Comparison of ENCODE assay signal across 18 cellular contexts in the genomic region with DNA sequence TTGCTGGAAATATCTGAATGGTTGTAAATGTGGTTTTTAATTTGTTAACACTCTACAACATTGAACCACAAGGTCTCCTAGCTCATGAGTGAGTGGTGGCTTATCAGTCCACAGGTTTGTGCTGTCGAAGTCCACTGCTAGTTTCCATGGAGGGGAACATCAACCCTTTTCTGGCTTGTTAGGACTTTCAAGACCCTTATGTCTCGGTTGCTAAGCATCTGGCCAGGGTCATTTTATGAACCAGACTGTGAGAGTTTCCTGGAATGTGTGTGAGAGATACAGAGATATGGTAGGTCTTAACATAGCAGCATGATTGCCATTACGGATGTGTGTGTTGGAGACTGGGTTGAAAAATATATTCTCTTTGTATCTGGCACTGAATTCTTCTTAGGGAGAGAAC. TPM values are rescaled to one million over a fixed set of nuclear protein-coding genes. Genes with fewer than 3 reads are reported as not detected.
A peak's percentile ranks its signal among the peaks of the same experiment; 100 is the strongest.
DNase-seq lines count a peak whose midpoint lies in the region; ATAC-seq, FAIRE-seq and TF ChIP-seq lines count a peak whose summit lies in the region.
"Had no signal": no experiment of that assay in that cellular context is flagged by ENCODE, and none has a peak within 500 bp of the region (broad histone marks: within the 10 kb centered on the region; RNA-seq: fewer than 3 reads in every experiment).

No MANE protein-coding gene starts in this region.

- H3K9me3 ChIP-seq in sigmoid colon: no peaks in the 10 kb centered on the region
- H3K9me3 ChIP-seq: A549 had no signal

- H3K36me3 ChIP-seq in brain microvascular endothelial cell (replicated peaks): no peaks in the 10 kb centered on the region
- H3K36me3 ChIP-seq in mesendoderm (ENCODE audit: control insufficient read depth, insufficient read depth, low read length): no peaks in the 10 kb centered on the region
- no peaks in the 10 kb centered on the region for H3K36me3 ChIP-seq in sigmoid colon

- H3K4me1 ChIP-seq in mesendoderm (ENCODE audit: control insufficient read depth, low read depth, low read length) (peaks cover 2% of the 10 kb centered on the region), sigmoid colon (peaks cover 0 to 38% (median 31%) of the 10 kb centered on the region in 4 donors)
- H3K4me1 ChIP-seq: A549 had no signal

- no peak overlapping the region for H3K4me2 ChIP-seq in mesendoderm (ENCODE audit: low read length)
- H3K4me2 ChIP-seq: A549 had no signal

- no peak overlapping the region for H2AK5ac ChIP-seq in mesendoderm (ENCODE audit: low read length)

- H3K27ac ChIP-seq in brain microvascular endothelial cell: no peak overlapping the region
- no peak overlapping the region for H3K27ac ChIP-seq in mesendoderm (ENCODE audit: low read depth, low read length)
- H3K27ac ChIP-seq in sigmoid colon: no peak overlapping the region
- H3K27ac ChIP-seq: A549 had no signal

- H3K79me1 ChIP-seq in mesendoderm (ENCODE audit: low read length): no peaks in the 10 kb centered on the region

- no peak overlapping the region for H3K4ac ChIP-seq in mesendoderm (ENCODE audit: low read depth, low read length)

- no peak overlapping the region for H3K18ac ChIP-seq in mesendoderm (ENCODE audit: low read length)

- no peaks in the 10 kb centered on the region for H3K27me3 ChIP-seq in brain microvascular endothelial cell (replicated peaks)
- no peaks in the 10 kb centered on the region for H3K27me3 ChIP-seq in mesendoderm (ENCODE audit: insufficient read depth, low read length, poor library complexity)
- no peaks in the 10 kb centered on the region for H3K27me3 ChIP-seq in sigmoid colon

- peak; percentile 21 for FAIRE-seq in GM18507 (lab: Jason Lieb, UNC)
- FAIRE-seq: A549, GM12892 had no signal

- intact Hi-C loops in sigmoid colon (cut with DNase I): no loop called here

- no peak for ATAC-seq in HG03457 (IDR thresholded peaks at IDR 0.05; ENCODE audit: unreplicated experiment)
- ATAC-seq: A549; CD8-positive, alpha-beta T cell had no signal

- no peak overlapping the region for H4K8ac ChIP-seq in mesendoderm (ENCODE audit: low read depth, low read length)

- H2BK120ac ChIP-seq in mesendoderm (ENCODE audit: low read depth, low read length): no peak overlapping the region

- TF ChIP-seq EP300 in sigmoid colon (IDR thresholded peaks at IDR 0.05): no peak

- no peak overlapping the region for H2BK15ac ChIP-seq in mesendoderm (replicated peaks; ENCODE audit: low read depth)

- no peak for TF ChIP-seq POLR2A in sigmoid colon (IDR thresholded peaks at IDR 0.05)

- no peak for TF ChIP-seq CTCF in brain microvascular endothelial cell (IDR thresholded peaks at IDR 0.05; ENCODE audit: low read depth, low read length, missing control alignments)
- no peak for TF ChIP-seq CTCF in sigmoid colon (IDR thresholded peaks at IDR 0.05)

- no peak overlapping the region for H3K56ac ChIP-seq in mesendoderm (ENCODE audit: low read length)

- H3K4me3 ChIP-seq in brain microvascular endothelial cell (ENCODE audit: low read depth, low read length): no peak overlapping the region
- H3K4me3 ChIP-seq in mesendoderm (ENCODE audit: low read length): no peak overlapping the region
- no peak overlapping the region for H3K4me3 ChIP-seq in sigmoid colon
- H3K4me3 ChIP-seq: A549 had no signal

- H4K5ac ChIP-seq in mesendoderm (ENCODE audit: low read length): no peak overlapping the region

- no peak overlapping the region for H3K9ac ChIP-seq in mesendoderm (ENCODE audit: low read length)

- no peaks in the 10 kb centered on the region for H3K79me2 ChIP-seq in mesendoderm (ENCODE audit: control insufficient read depth, insufficient read depth, low read length)

- in situ Hi-C loops in brain microvascular endothelial cell (cut with HindIII; ENCODE audit: low pct_ligation_motif_present, low sequenced_read_pairs): no loop called here

- H2BK5ac ChIP-seq in mesendoderm (ENCODE audit: low read length): no peak overlapping the region

- DNase-seq in EH (ENCODE audit: low read depth): peak; percentile 45
- no peak for DNase-seq in GM18507 (ENCODE audit: extremely low spot score, insufficient read length, low read depth)
- DNase-seq in brain microvascular endothelial cell: peak; percentile 29
- DNase-seq in mesendoderm: peak; percentile 28
- no peak for DNase-seq in foreskin melanocyte
- DNase-seq in NCI-H1417 treated with DMSO at 0.1 percent for 48 hours (lab: John Stamatoyannopoulos, UW): no peak
- no peak for DNase-seq in sigmoid colon
- DNase-seq: CD8-positive, alpha-beta T cell; COR-L47; HCEC 1CT; HFFc6; IMR-90; KG1 had no signal

- no CpG with 5 or more reads among the region's 3 CpGs for WGBS in mesendoderm (ENCODE audit: extremely low coverage, insufficient coverage, low lambda C conversion rate)
- 84 to 90% methylated on average over 3 of the region's 3 CpGs for WGBS in sigmoid colon, 2 donors

- no peak overlapping the region for H3K23ac ChIP-seq in mesendoderm (ENCODE audit: low read length)

RNA-seq across cellular contexts. Expression of gene KCNE4, which starts 36.9 kb away (rescaled TPM):
- polyA plus RNA-seq in mesendoderm (2013, experiment 1 of 2): 0.08 TPM
- polyA plus RNA-seq in mesendoderm (2013, experiment 2 of 2): 0.06 TPM
- 10 to 100 TPM in 2 of 4 donors, 1 to 10 TPM in 2; 5.4 to 18.7 (median 10.1) TPM for total RNA-seq in sigmoid colon
- 1 to 10 TPM in 1 of 3 donors, under 1 TPM in 2; 0.23 to 3.8 (median 0.60) TPM for polyA plus RNA-seq in sigmoid colon
- total RNA-seq: CD8-positive, alpha-beta T cell; HT-29 had no signal
- polyA plus RNA-seq: CD14-positive monocyte had no signal

Comparison
In these comparisons a context has a peak if more than half of its experiments do, and no peak if none do; other contexts are left out.
1. DNase-seq: peak in EH (single experiment), brain microvascular endothelial cell (single experiment) and mesendoderm (single experiment); none in GM18507 (single experiment), foreskin melanocyte (single experiment), NCI-H1417 treated with DMSO at 0.1 percent for 48 hours (single experiment) and sigmoid colon (single experiment).